ENCODE assay signal across 1 cellular context in genomic region chr12:48851883-48852733, GRCh38.
TF ChIP-seq lines count a peak whose summit lies in the region.

TSS of gene DDX23 (minus strand) at chr12:48852163. CDS start at chr12:48845782, 6,381 bp downstream.

TF ChIP-seq in K562, 482 proteins besides CTCF, POLR2A, EP300 and RAD21 (continued from another document and continues in another):
- TF ChIP-seq, protein P1, sequence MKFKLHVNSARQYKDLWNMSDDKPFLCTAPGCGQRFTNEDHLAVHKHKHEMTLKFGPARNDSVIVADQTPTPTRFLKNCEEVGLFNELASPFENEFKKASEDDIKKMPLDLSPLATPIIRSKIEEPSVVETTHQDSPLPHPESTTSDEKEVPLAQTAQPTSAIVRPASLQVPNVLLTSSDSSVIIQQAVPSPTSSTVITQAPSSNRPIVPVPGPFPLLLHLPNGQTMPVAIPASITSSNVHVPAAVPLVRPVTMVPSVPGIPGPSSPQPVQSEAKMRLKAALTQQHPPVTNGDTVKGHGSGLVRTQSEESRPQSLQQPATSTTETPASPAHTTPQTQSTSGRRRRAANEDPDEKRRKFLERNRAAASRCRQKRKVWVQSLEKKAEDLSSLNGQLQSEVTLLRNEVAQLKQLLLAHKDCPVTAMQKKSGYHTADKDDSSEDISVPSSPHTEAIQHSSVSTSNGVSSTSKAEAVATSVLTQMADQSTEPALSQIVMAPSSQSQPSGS (CRISPR knock-in tag; IDR thresholded peaks at IDR 0.05): no peak
- TF ChIP-seq, protein P2, sequence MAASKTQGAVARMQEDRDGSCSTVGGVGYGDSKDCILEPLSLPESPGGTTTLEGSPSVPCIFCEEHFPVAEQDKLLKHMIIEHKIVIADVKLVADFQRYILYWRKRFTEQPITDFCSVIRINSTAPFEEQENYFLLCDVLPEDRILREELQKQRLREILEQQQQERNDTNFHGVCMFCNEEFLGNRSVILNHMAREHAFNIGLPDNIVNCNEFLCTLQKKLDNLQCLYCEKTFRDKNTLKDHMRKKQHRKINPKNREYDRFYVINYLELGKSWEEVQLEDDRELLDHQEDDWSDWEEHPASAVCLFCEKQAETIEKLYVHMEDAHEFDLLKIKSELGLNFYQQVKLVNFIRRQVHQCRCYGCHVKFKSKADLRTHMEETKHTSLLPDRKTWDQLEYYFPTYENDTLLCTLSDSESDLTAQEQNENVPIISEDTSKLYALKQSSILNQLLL (CRISPR knock-in tag; IDR thresholded peaks at IDR 0.05; ENCODE audit: borderline replicate concordance): no peak
- peak; percentile 77; a peak in 2 of 4 replicates for TF ChIP-seq SIN3A (IDR thresholded peaks at IDR 0.05; ENCODE audit: borderline replicate concordance in 2 of 2, control insufficient read depth in 1 of 2, low read depth in 2 of 2, low read length in 2 of 2)
- TF ChIP-seq HDAC1 (IDR thresholded peaks at IDR 0.05): peak in 1 of 2 experiments; percentile 89; a peak in 2 of 4 replicates
- peak; percentile 99 for TF ChIP-seq ZNF395 (CRISPR knock-in tag; IDR thresholded peaks at IDR 0.05)
- TF ChIP-seq NFXL1 (CRISPR knock-in tag; IDR thresholded peaks at IDR 0.05): no peak
- no peak for TF ChIP-seq PHF21A (IDR thresholded peaks at IDR 0.05; ENCODE audit: borderline replicate concordance, low read depth)
- no peak for TF ChIP-seq TRIM28 (IDR thresholded peaks at IDR 0.05)
- peak; percentile 99 for TF ChIP-seq ZNF644 (tag; IDR thresholded peaks at IDR 0.05; ENCODE audit: low read depth)
- peak; percentile 81; the same call in 1 of the 2 replicates for TF ChIP-seq KLF13 (tag; IDR thresholded peaks at IDR 0.05; ENCODE audit: borderline replicate concordance, low read depth)
- peak in 1 of 2 experiments; percentile 85; a peak in 1 of 4 replicates for TF ChIP-seq ETV6 (IDR thresholded peaks at IDR 0.05; ENCODE audit: borderline replicate concordance in 1 of 2, low read depth in 2 of 2, low read length in 1 of 2)
- TF ChIP-seq ETV6 (CRISPR knock-in tag; IDR thresholded peaks at IDR 0.05; ENCODE audit: borderline replicate concordance): no peak
- TF ChIP-seq MBD2 (IDR thresholded peaks at IDR 0.05; ENCODE audit: borderline replicate concordance, low read depth): peak; percentile 97
- no peak for TF ChIP-seq PTRF (tag; IDR thresholded peaks at IDR 0.05)
- TF ChIP-seq SIX5 (IDR thresholded peaks at IDR 0.05; ENCODE audit: borderline replicate concordance in 1 of 2, insufficient read depth in 1 of 2, low read depth in 1 of 2, low read length in 2 of 2): peak; percentile 99 to 100
- no peak for TF ChIP-seq POLR3G (IDR thresholded peaks at IDR 0.05; ENCODE audit: extremely low read depth, insufficient read length, insufficient replicate concordance)
- no peak for TF ChIP-seq FOS (IDR thresholded peaks at IDR 0.05; ENCODE audit: extremely low read depth, insufficient read length)
- TF ChIP-seq ZNF280A (IDR thresholded peaks at IDR 0.05; ENCODE audit: low read depth, partially characterized antibody): no peak
- no peak for TF ChIP-seq RAD51 (IDR thresholded peaks at IDR 0.05; ENCODE audit: borderline replicate concordance, low read depth)
- TF ChIP-seq NCOA6 (IDR thresholded peaks at IDR 0.05): peak; percentile 71
- TF ChIP-seq ZNF184 (CRISPR knock-in tag; IDR thresholded peaks at IDR 0.05): no peak
- peak; percentile 68 for TF ChIP-seq ZBTB40 (IDR thresholded peaks at IDR 0.05)
- no peak for TF ChIP-seq ZBTB40 (CRISPR knock-in tag; IDR thresholded peaks at IDR 0.05)
- peak; percentile 35; the same call in 1 of the 2 replicates for TF ChIP-seq MAFK (IDR thresholded peaks at IDR 0.05; ENCODE audit: low read length)
- peak; percentile 97 for TF ChIP-seq POU5F1 (IDR thresholded peaks at IDR 0.05; ENCODE audit: borderline replicate concordance, low read depth, low read length, partially characterized antibody)
- TF ChIP-seq, protein P3, sequence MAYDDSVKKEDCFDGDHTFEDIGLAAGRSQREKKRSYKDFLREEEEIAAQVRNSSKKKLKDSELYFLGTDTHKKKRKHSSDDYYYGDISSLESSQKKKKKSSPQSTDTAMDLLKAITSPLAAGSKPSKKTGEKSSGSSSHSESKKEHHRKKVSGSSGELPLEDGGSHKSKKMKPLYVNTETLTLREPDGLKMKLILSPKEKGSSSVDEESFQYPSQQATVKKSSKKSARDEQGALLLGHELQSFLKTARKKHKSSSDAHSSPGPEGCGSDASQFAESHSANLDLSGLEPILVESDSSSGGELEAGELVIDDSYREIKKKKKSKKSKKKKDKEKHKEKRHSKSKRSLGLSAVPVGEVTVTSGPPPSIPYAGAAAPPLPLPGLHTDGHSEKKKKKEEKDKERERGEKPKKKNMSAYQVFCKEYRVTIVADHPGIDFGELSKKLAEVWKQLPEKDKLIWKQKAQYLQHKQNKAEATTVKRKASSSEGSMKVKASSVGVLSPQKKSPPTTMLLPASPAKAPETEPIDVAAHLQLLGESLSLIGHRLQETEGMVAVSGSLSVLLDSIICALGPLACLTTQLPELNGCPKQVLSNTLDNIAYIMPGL (CRISPR knock-in tag; IDR thresholded peaks at IDR 0.05): peak; percentile 86; the same call in 1 of the 2 replicates
- TF ChIP-seq STAT5A (IDR thresholded peaks at IDR 0.05; ENCODE audit: borderline replicate concordance, low read length): peak; percentile 82
- no peak for TF ChIP-seq CHD4 (IDR thresholded peaks at IDR 0.05; ENCODE audit: insufficient read depth, insufficient replicate concordance, low read depth, low read length, poor library complexity, severe bottlenecking)
- TF ChIP-seq ZNF584 (CRISPR knock-in tag; IDR thresholded peaks at IDR 0.05; ENCODE audit: low read depth): peak; percentile 95
- TF ChIP-seq XRCC4 (IDR thresholded peaks at IDR 0.05; ENCODE audit: extremely low read depth, insufficient read depth, insufficient read length): no peak
- TF ChIP-seq ETV1 (tag; conservative IDR thresholded peaks at IDR 0.05; ENCODE audit: low read depth): peak; percentile 75
- TF ChIP-seq IFI16 (CRISPR knock-in tag; IDR thresholded peaks at IDR 0.05): no peak
- peak; percentile 49; the same call in 1 of the 2 replicates for TF ChIP-seq HDAC2 (IDR thresholded peaks at IDR 0.05)
- no peak for TF ChIP-seq CEBPZ (IDR thresholded peaks at IDR 0.05; ENCODE audit: borderline replicate concordance, low read depth, low read length)
- TF ChIP-seq MAFG (tag; conservative IDR thresholded peaks at IDR 0.05): no peak
- TF ChIP-seq SNRNP70 (optimal IDR thresholded peaks at IDR 0.05; ENCODE audit: low read depth, low read length): no peak
- TF ChIP-seq ZNF239 (CRISPR knock-in tag; IDR thresholded peaks at IDR 0.05): peak; percentile 79
- TF ChIP-seq RUNX1 (IDR thresholded peaks at IDR 0.05; ENCODE audit: low read depth): no peak
- no peak for TF ChIP-seq FUS (optimal IDR thresholded peaks at IDR 0.05; ENCODE audit: low read depth, low read length)
